In genomic region chr3:194203482-194204035, GRCh38 we compare ENCODE assay signal across 8 cellular contexts.
DNase-seq lines count a peak whose midpoint lies in the region; ATAC-seq, FAIRE-seq and TF ChIP-seq lines count a peak whose summit lies in the region.

No MANE protein-coding gene starts in this region.

- peak overlapping the region; percentile 94 for H3K18ac ChIP-seq in neuronal stem cell (ENCODE audit: low read length)

- no peaks in the 10 kb centered on the region for H4K20me1 ChIP-seq in GM12878 (ENCODE audit: control insufficient read depth, insufficient read depth)

- SMC1A ChIA-PET in GM12878 (lab: Charles Lee; ENCODE audit: uncharacterized antibody, unreplicated experiment): no interaction called here

- TF ChIP-seq RAD21 in GM12878 (IDR thresholded peaks at IDR 0.05; ENCODE audit: insufficient read depth, low read depth, low read length): no peak

- in situ Hi-C loops in GM12878 (cut with MboI): no loop called here

- no peaks in the 10 kb centered on the region for H3K79me1 ChIP-seq in neuronal stem cell (ENCODE audit: low read depth, low read length)

- RAD21 ChIA-PET in GM12878 (lab: Charles Lee; ENCODE audit: unreplicated experiment): no interaction called here

- H3K36me3 ChIP-seq in HUES6 (ENCODE audit: control insufficient read depth, insufficient read depth, low read length) (no peaks in the 10 kb centered on the region), GM12878 (ENCODE audit: control insufficient read depth in 2 of 2, insufficient read depth in 2 of 2, low read length in 1 of 2) (no peaks in the 10 kb centered on the region), neuronal stem cell (replicated peaks in 1 of 2; ENCODE audit: control insufficient read depth in 2 of 2, insufficient read depth in 2 of 2, low read length in 2 of 2) (no peaks in the 10 kb centered on the region)

- DNase-seq in GM10266 (ENCODE audit: extremely low spot score) (peak; percentile 66), GM12878 (ENCODE audit: low read depth, low spot score) (no peak), neuronal stem cell (ENCODE audit: low spot score) (no peak), erythroblast (lab: John Stamatoyannopoulos, UW) (no peak), NAMALWA (ENCODE audit: low spot score) (no peak)

- ATAC-seq in GM12878 (no peak), HG02938 (IDR thresholded peaks at IDR 0.05; ENCODE audit: unreplicated experiment) (no peak), HG03025 (IDR thresholded peaks at IDR 0.05; ENCODE audit: low FRiP score, unreplicated experiment) (no peak)

- no peak overlapping the region for H4K8ac ChIP-seq in neuronal stem cell (ENCODE audit: low read depth, low read length)

- H3K9me3 ChIP-seq in HUES6 (ENCODE audit: control insufficient read depth, insufficient read depth, low read depth, low read length) (no peaks in the 10 kb centered on the region), GM12878 (replicated peaks; ENCODE audit: control insufficient read depth, insufficient read depth, low read length) (no peaks in the 10 kb centered on the region), neuronal stem cell (replicated peaks in 1 of 2; ENCODE audit: control insufficient read depth in 2 of 2, insufficient read depth in 1 of 2, low read depth in 1 of 2, low read length in 2 of 2) (no peaks in the 10 kb centered on the region)

- H2BK12ac ChIP-seq in neuronal stem cell (ENCODE audit: low read length): peak overlapping the region; percentile 30

- CTCF ChIA-PET in GM12878 (lab: Yijun Ruan, JAX): no interaction called here

- peak overlapping the region; percentile 46 for H3K9ac ChIP-seq in HUES6 (ENCODE audit: low read length)
- no peak overlapping the region for H3K9ac ChIP-seq in GM12878 (ENCODE audit: control insufficient read depth, insufficient read depth, low read length)
- H3K9ac ChIP-seq in neuronal stem cell (ENCODE audit: low read depth, low read length, poor library complexity): no peak overlapping the region

- H3K4me1 ChIP-seq in HUES6 (ENCODE audit: control insufficient read depth, insufficient read depth, low read length): peaks cover 19% of the 10 kb centered on the region
- peaks cover 8% of the 10 kb centered on the region for H3K4me1 ChIP-seq in GM12878 (ENCODE audit: control insufficient read depth, insufficient read depth, low read length)
- peaks cover 6 to 18% of the 10 kb centered on the region in 2 donors for H3K4me1 ChIP-seq in neuronal stem cell (ENCODE audit: control insufficient read depth in 2 of 2, insufficient read depth in 1 of 2, low read depth in 1 of 2, low read length in 2 of 2)

- H2AK5ac ChIP-seq in neuronal stem cell (ENCODE audit: low read depth, low read length): no peak overlapping the region

- peak overlapping the region; percentile 62 for H2BK15ac ChIP-seq in neuronal stem cell (ENCODE audit: low read length)

- H2AFZ ChIP-seq in GM12878 (ENCODE audit: control insufficient read depth, low read depth, low read length): peak overlapping the region; percentile 68
- peak overlapping the region; percentile 86 for H2AFZ ChIP-seq in neuronal stem cell (ENCODE audit: low read length)

- FAIRE-seq in GM12878 (lab: Jason Lieb, UNC): peak; percentile 38

- no peak overlapping the region for H3K23ac ChIP-seq in neuronal stem cell (ENCODE audit: low read depth, low read length, poor library complexity)

- H3K27me3 ChIP-seq in HUES6 (ENCODE audit: control insufficient read depth, insufficient read depth, low read length) (peaks cover 15% of the 10 kb centered on the region), GM12878 (replicated peaks in 1 of 2; ENCODE audit: control insufficient read depth in 2 of 2, insufficient read depth in 2 of 2, low read length in 1 of 2) (peaks cover 0 to 3% of the 10 kb centered on the region in 2 experiments; a peak in 2 of 4 replicates), neuronal stem cell (ENCODE audit: control insufficient read depth in 3 of 3, insufficient read depth in 3 of 3, low read depth in 1 of 3, low read length in 3 of 3) (peaks cover 0 to 8% (median 3%) of the 10 kb centered on the region in 3 experiments)

- H3K4ac ChIP-seq in neuronal stem cell (ENCODE audit: low read length): no peak overlapping the region

- POLR2A ChIA-PET in GM12878 (lab: Charles Lee): no interaction called here

- BruUV-seq in GM12878 (replicated peaks; lab: Mats Ljungman, UMichigan): no TSS peak

- peak overlapping the region; percentile 14 for H2BK5ac ChIP-seq in neuronal stem cell (ENCODE audit: low read length)

- 16% methylated on average over 11 of the region's 11 CpGs for WGBS in GM12878 (ENCODE audit: insufficient coverage, insufficient replicate concordance, low lambda C conversion rate, missing lambda C conversion rate)
- no CpG with 5 or more reads among the region's 11 CpGs for WGBS in neuronal stem cell (ENCODE audit: extremely low coverage in 2 of 2, insufficient read length in 2 of 2, insufficient replicate concordance in 1 of 2), 2 donors

- TF ChIP-seq CTCF in GM10266 (IDR thresholded peaks at IDR 0.05; ENCODE audit: control insufficient read depth, insufficient read depth, low read depth, missing control alignments) (no peak), GM12878 (IDR thresholded peaks at IDR 0.05 in 2 of 3, conservative IDR thresholded peaks at IDR 0.05 in 1 of 3; ENCODE audit: control insufficient read depth in 2 of 3, extremely low read depth in 1 of 3, insufficient read depth in 1 of 3, low read depth in 3 of 3, low read length in 3 of 3) (no peak)

- H2BK120ac ChIP-seq in neuronal stem cell (ENCODE audit: low read depth, low read length): peak overlapping the region; percentile 25

- peak overlapping the region; percentile 52 for H3K4me3 ChIP-seq in HUES6 (ENCODE audit: low read depth, low read length)
- H3K4me3 ChIP-seq in GM12878: peak overlapping the region; percentile 36; the same call in 1 of the 2 replicates
- peak overlapping the region in 1 of 2 donors; percentile 51 for H3K4me3 ChIP-seq in neuronal stem cell (ENCODE audit: low read length in 2 of 2)

- H3K14ac ChIP-seq in neuronal stem cell (ENCODE audit: low read length): no peak overlapping the region

- no peak for TF ChIP-seq EP300 in GM12878 (IDR thresholded peaks at IDR 0.05; ENCODE audit: borderline replicate concordance in 1 of 2, control insufficient read depth in 1 of 2, low read depth in 2 of 2, low read length in 2 of 2)

- H3K27ac ChIP-seq in HUES6 (ENCODE audit: low read depth, low read length) (no peak overlapping the region), GM12878 (ENCODE audit: control insufficient read depth, insufficient read depth) (no peak overlapping the region), neuronal stem cell (replicated peaks; ENCODE audit: low read length) (no peak overlapping the region)

- H3K4me2 ChIP-seq in GM12878 (ENCODE audit: control insufficient read depth, insufficient read depth): peak overlapping the region; percentile 75
- peak overlapping the region; percentile 73 for H3K4me2 ChIP-seq in neuronal stem cell (ENCODE audit: insufficient read depth, low read length, poor library complexity, severe bottlenecking)

- intact Hi-C loops in GM12878 (cut with micrococcal nuclease; ENCODE audit: unreplicated experiment): no loop called here

- H3K79me2 ChIP-seq in GM12878 (ENCODE audit: control insufficient read depth, insufficient read depth, low read length): no peaks in the 10 kb centered on the region

- no peak overlapping the region for H4K91ac ChIP-seq in neuronal stem cell (ENCODE audit: low read depth, low read length, poor library complexity)

- TF ChIP-seq POLR2A in GM12878 (IDR thresholded peaks at IDR 0.05; ENCODE audit: low read depth, low read length): no peak
- no peak for TF ChIP-seq POLR2A in erythroblast (IDR thresholded peaks at IDR 0.05; ENCODE audit: low read length)

TF ChIP-seq in GM12878, 131 proteins besides CTCF, POLR2A, EP300 and RAD21:
- TF ChIP-seq EED (IDR thresholded peaks at IDR 0.05; ENCODE audit: low read depth): 0 out of 2 replicates have a peak, but pooled peaks have one; percentile 13
- 0 out of 2 replicates have a peak, but pooled peaks have one; percentile 12 for TF ChIP-seq PAX5 (IDR thresholded peaks at IDR 0.05; ENCODE audit: borderline replicate concordance, low read depth, low read length)
- TF ChIP-seq CREB1 (IDR thresholded peaks at IDR 0.05; ENCODE audit: low read depth): peak; percentile 69; the same call in 1 of the 2 replicates
- peak; percentile 26; the same call in 1 of the 2 replicates for TF ChIP-seq SPI1 (IDR thresholded peaks at IDR 0.05; ENCODE audit: borderline replicate concordance, insufficient read depth, low read depth, low read length)
- peak; percentile 54; the same call in 1 of the 2 replicates for TF ChIP-seq CREM (IDR thresholded peaks at IDR 0.05; ENCODE audit: low read depth)
- no peak for TF ChIP-seq NR2F1 (conservative IDR thresholded peaks at IDR 0.05)
- no peak for TF ChIP-seq EZH2 (IDR thresholded peaks at IDR 0.05; ENCODE audit: borderline replicate concordance, control insufficient read depth, low read depth, low read length)
